ENCODE assay signal across 8 cellular contexts in genomic region chr3:30669360-30669934, GRCh38.
DNase-seq lines count a peak whose midpoint lies in the region; ATAC-seq, FAIRE-seq and TF ChIP-seq lines count a peak whose summit lies in the region.
"Not testable (repeated sequence)": the region's sequence is repeated elsewhere in the genome, so short reads cannot be mapped to it uniquely, and the experiment has no call there.

No MANE protein-coding gene starts in this region.

- H3K4me3 Mint-ChIP-seq in CD4-positive, CD25-positive, alpha-beta regulatory T cell: peak overlapping the region in 2 of 4 donors; percentile 20 to 42
- not testable (repeated sequence) for H3K4me3 Mint-ChIP-seq in activated CD4-positive, alpha-beta T cell treated with anti-CD3 and anti-CD28 coated beads for 36 hours; activated T-helper 2 cell treated with anti-CD3 and anti-CD28 coated beads, Interferon-gamma antibody, Interleukin-2, Interleukin-4, amounts not matched to agents 10 μg/mL and 5 μg/mL and 100 μg/mL, durations not matched to agents 14 hours and 24 hours and 36 hours (ENCODE audit: low read depth); stimulated activated naive CD8-positive, alpha-beta T cell treated with anti-CD3 and anti-CD28 coated beads, Interleukin-15, Interleukin-2, amounts not matched to agents 100 ng/mL and 50 ng/mL, for 24 hours
- peak overlapping the region in 7 of 8 donors; percentile 16 to 66 (median 36) for H3K4me3 Mint-ChIP-seq in naive B cell

- TF ChIP-seq POLR2A in K562 (conservative IDR thresholded peaks at IDR 0.05): not testable (repeated sequence)

- not testable (repeated sequence) for FAIRE-seq in K562 (lab: Jason Lieb, UNC)

- WGBS in K562 (ENCODE audit: insufficient coverage, low coverage, missing lambda C conversion rate): 2% methylated on average over 7 of the region's 7 CpGs

- not testable (repeated sequence) for TF ChIP-seq CTCF in K562 (IDR thresholded peaks at IDR 0.05 in 2 of 3, conservative IDR thresholded peaks at IDR 0.05 in 1 of 3; ENCODE audit: insufficient read depth in 2 of 3, low read depth in 1 of 3, low read length in 3 of 3)

- peaks cover 44 to 96% (median 63%) of the 10 kb centered on the region in 4 donors for H3K4me1 Mint-ChIP-seq in CD4-positive, CD25-positive, alpha-beta regulatory T cell
- peaks cover 94% of the 10 kb centered on the region for H3K4me1 Mint-ChIP-seq in activated CD4-positive, alpha-beta T cell treated with anti-CD3 and anti-CD28 coated beads for 36 hours
- H3K4me1 Mint-ChIP-seq in activated T-helper 2 cell treated with anti-CD3 and anti-CD28 coated beads, Interferon-gamma antibody, Interleukin-2, Interleukin-4, amounts not matched to agents 10 μg/mL and 5 μg/mL and 100 μg/mL, durations not matched to agents 14 hours and 24 hours and 36 hours (ENCODE audit: low read depth): peaks cover 81% of the 10 kb centered on the region
- peaks cover 67 to 92% (median 80%) of the 10 kb centered on the region in 3 donors for H3K4me1 Mint-ChIP-seq in naive B cell
- H3K4me1 Mint-ChIP-seq in stimulated activated naive CD8-positive, alpha-beta T cell treated with anti-CD3 and anti-CD28 coated beads, Interleukin-15, Interleukin-2, amounts not matched to agents 100 ng/mL and 50 ng/mL, for 24 hours (ENCODE audit: low read depth): peaks cover 97% of the 10 kb centered on the region

- not testable (repeated sequence) for ATAC-seq in CD4-positive, CD25-positive, alpha-beta regulatory T cell (ENCODE audit: low read depth in 2 of 2); activated CD4-positive, alpha-beta T cell treated with anti-CD3 and anti-CD28 coated beads for 36 hours
- ATAC-seq in K562 (peak; percentile 67), naive B cell (ENCODE audit: low read depth in 2 of 2) (peak; percentile 71 to 73)

- in situ Hi-C loops in K562 (cut with MboI): not testable (repeated sequence)

- H3K9me3 ChIP-seq in CD4-positive, CD25-positive, alpha-beta regulatory T cell (ENCODE audit: control insufficient read depth in 2 of 2, low read length in 2 of 2); K562 (replicated peaks; ENCODE audit: control insufficient read depth, insufficient read depth, low read depth, low read length): not testable (repeated sequence)

- intact Hi-C loops in activated CD4-positive, alpha-beta T cell treated with anti-CD3 and anti-CD28 coated beads for 36 hours (cut with DNase I, micrococcal nuclease); activated T-helper 2 cell treated with anti-CD3 and anti-CD28 coated beads, Interferon-gamma antibody, Interleukin-2, Interleukin-4, amounts not matched to agents 10 μg/mL and 5 μg/mL and 100 μg/mL, durations not matched to agents 14 hours and 24 hours and 36 hours (cut with micrococcal nuclease); K562 (cut with micrococcal nuclease): not testable (repeated sequence)

- H3K27me3 ChIP-seq in CD4-positive, CD25-positive, alpha-beta regulatory T cell (ENCODE audit: control insufficient read depth, insufficient read depth, low read length); K562 (ENCODE audit: control insufficient read depth in 2 of 2, insufficient read depth in 2 of 2, low read length in 2 of 2): not testable (repeated sequence)

- H3K4me3 ChIP-seq in CD4-positive, CD25-positive, alpha-beta regulatory T cell (ENCODE audit: low read depth, low read length); K562: not testable (repeated sequence)

- H3K36me3 Mint-ChIP-seq in CD4-positive, CD25-positive, alpha-beta regulatory T cell: peaks cover 57% of the 10 kb centered on the region
- H3K36me3 Mint-ChIP-seq in activated CD4-positive, alpha-beta T cell treated with anti-CD3 and anti-CD28 coated beads for 36 hours (ENCODE audit: low read depth): peaks cover 75% of the 10 kb centered on the region
- H3K36me3 Mint-ChIP-seq in activated T-helper 2 cell treated with anti-CD3 and anti-CD28 coated beads, Interferon-gamma antibody, Interleukin-2, Interleukin-4, amounts not matched to agents 10 μg/mL and 5 μg/mL and 100 μg/mL, durations not matched to agents 14 hours and 24 hours and 36 hours (ENCODE audit: low read depth): peaks cover 70% of the 10 kb centered on the region
- H3K36me3 Mint-ChIP-seq in naive B cell: peaks cover 60 to 65% of the 10 kb centered on the region in 2 donors
- peaks cover 92% of the 10 kb centered on the region for H3K36me3 Mint-ChIP-seq in stimulated activated naive CD8-positive, alpha-beta T cell treated with anti-CD3 and anti-CD28 coated beads, Interleukin-15, Interleukin-2, amounts not matched to agents 100 ng/mL and 50 ng/mL, for 24 hours (ENCODE audit: low read depth)

- not testable (repeated sequence) for DNase-seq in CD4-positive, CD25-positive, alpha-beta regulatory T cell; activated CD4-positive, alpha-beta T cell treated with anti-CD3 and anti-CD28 coated beads for 36 hours; activated T-helper 2 cell treated with anti-CD3 and anti-CD28 coated beads, Interferon-gamma antibody, Interleukin-2, Interleukin-4, amounts not matched to agents 10 μg/mL and 5 μg/mL and 100 μg/mL, durations not matched to agents 14 hours and 24 hours and 36 hours (ENCODE audit: low spot score)
- DNase-seq in NCI-H1048 (lab: John Stamatoyannopoulos, UW) (peak; percentile 29), OCI-M1 (lab: John Stamatoyannopoulos, UW) (peak; percentile 27), K562 (ENCODE audit: extremely low read depth in 1 of 4, low spot score in 3 of 4) (peak in 1 of 4 experiments; percentile 51), naive B cell (peak; percentile 71)

- TF ChIP-seq EP300 in K562 (IDR thresholded peaks at IDR 0.05; ENCODE audit: low read length): not testable (repeated sequence)

- H4K20me1 ChIP-seq in K562 (replicated peaks; ENCODE audit: control insufficient read depth, insufficient read depth, low read length): not testable (repeated sequence)

- not testable (repeated sequence) for H3K27ac ChIP-seq in CD4-positive, CD25-positive, alpha-beta regulatory T cell (ENCODE audit: insufficient read depth, low read length, poor library complexity, severe bottlenecking); K562 (ENCODE audit: extremely low read depth, low read depth, low read length)

- H2AFZ ChIP-seq in K562 (ENCODE audit: low read depth, low read length): not testable (repeated sequence)

- POLR2A ChIA-PET in activated CD4-positive, alpha-beta T cell treated with anti-CD3 and anti-CD28 coated beads for 36 hours (lab: Charles Lee): interaction anchor here (0.6 kb wide), 2 partner anchors 19 to 270 kb away, joined by 3 read pairs; no protein-coding TSS in a partner anchor
- POLR2A ChIA-PET in K562 (lab: Yijun Ruan, JAX): not testable (repeated sequence)

- H3K9me3 Mint-ChIP-seq in CD4-positive, CD25-positive, alpha-beta regulatory T cell; activated CD4-positive, alpha-beta T cell treated with anti-CD3 and anti-CD28 coated beads for 36 hours (ENCODE audit: low read depth); activated T-helper 2 cell treated with anti-CD3 and anti-CD28 coated beads, Interferon-gamma antibody, Interleukin-2, Interleukin-4, amounts not matched to agents 10 μg/mL and 5 μg/mL and 100 μg/mL, durations not matched to agents 14 hours and 24 hours and 36 hours; stimulated activated naive CD8-positive, alpha-beta T cell treated with anti-CD3 and anti-CD28 coated beads, Interleukin-15, Interleukin-2, amounts not matched to agents 100 ng/mL and 50 ng/mL, for 24 hours: not testable (repeated sequence)
- H3K9me3 Mint-ChIP-seq in naive B cell: peaks cover 0 to 15% (median 8%) of the 10 kb centered on the region in 7 donors

- not testable (repeated sequence) for H3K9me1 ChIP-seq in K562 (ENCODE audit: control insufficient read depth, insufficient read depth, low read length)

- peaks cover 45% of the 10 kb centered on the region for H3K4me1 ChIP-seq in CD4-positive, CD25-positive, alpha-beta regulatory T cell (ENCODE audit: control insufficient read depth, insufficient read depth, low read length, poor library complexity, severe bottlenecking)
- H3K4me1 ChIP-seq in K562 (replicated peaks in 1 of 2; ENCODE audit: control insufficient read depth in 2 of 2, insufficient read depth in 2 of 2, low read length in 2 of 2): not testable (repeated sequence)

- CTCF ChIA-PET in activated CD4-positive, alpha-beta T cell treated with anti-CD3 and anti-CD28 coated beads for 36 hours (lab: Charles Lee): interaction anchor here (0.8 to 1.5 kb wide), 3 partner anchors 9 to 633 kb away, joined by 3 to 4 read pairs (median 4); no protein-coding TSS in a partner anchor
- CTCF ChIA-PET in K562 (lab: Yijun Ruan, JAX; ENCODE audit: low intra/inter-chr PET ratio): not testable (repeated sequence)

- H3K79me2 ChIP-seq in K562 (ENCODE audit: control insufficient read depth, insufficient read depth, low read length): not testable (repeated sequence)

- not testable (repeated sequence) for H3K4me2 ChIP-seq in K562 (ENCODE audit: insufficient read depth, low read length)

- TF ChIP-seq RAD21 in K562 (CRISPR knock-in tag; conservative IDR thresholded peaks at IDR 0.05 in 1 of 2, IDR thresholded peaks at IDR 0.05 in 1 of 2): not testable (repeated sequence)

- H3K9ac ChIP-seq in K562 (ENCODE audit: insufficient read depth in 1 of 2, low read depth in 2 of 2, low read length in 2 of 2): not testable (repeated sequence)

- BruUV-seq in K562 (replicated peaks; lab: Mats Ljungman, UMichigan): not testable (repeated sequence)

- H3K36me3 ChIP-seq in CD4-positive, CD25-positive, alpha-beta regulatory T cell (ENCODE audit: control insufficient read depth, insufficient read depth, low read length): peaks cover 49% of the 10 kb centered on the region
- H3K36me3 ChIP-seq in K562 (ENCODE audit: control insufficient read depth, insufficient read depth, low read length): not testable (repeated sequence)

- peak overlapping the region; percentile 0 to 70 (median 3) for H3K27ac Mint-ChIP-seq in CD4-positive, CD25-positive, alpha-beta regulatory T cell
- H3K27ac Mint-ChIP-seq in activated CD4-positive, alpha-beta T cell treated with anti-CD3 and anti-CD28 coated beads for 36 hours: peak overlapping the region; percentile 39
- peak overlapping the region; percentile 6 for H3K27ac Mint-ChIP-seq in activated T-helper 2 cell treated with anti-CD3 and anti-CD28 coated beads, Interferon-gamma antibody, Interleukin-2, Interleukin-4, amounts not matched to agents 10 μg/mL and 5 μg/mL and 100 μg/mL, durations not matched to agents 14 hours and 24 hours and 36 hours
- H3K27ac Mint-ChIP-seq in naive B cell: peak overlapping the region; percentile 87 to 95 (median 94)
- peak overlapping the region; percentile 81 for H3K27ac Mint-ChIP-seq in stimulated activated naive CD8-positive, alpha-beta T cell treated with anti-CD3 and anti-CD28 coated beads, Interleukin-15, Interleukin-2, amounts not matched to agents 100 ng/mL and 50 ng/mL, for 24 hours

- not testable (repeated sequence) for H3K27me3 Mint-ChIP-seq in CD4-positive, CD25-positive, alpha-beta regulatory T cell; activated CD4-positive, alpha-beta T cell treated with anti-CD3 and anti-CD28 coated beads for 36 hours; activated T-helper 2 cell treated with anti-CD3 and anti-CD28 coated beads, Interferon-gamma antibody, Interleukin-2, Interleukin-4, amounts not matched to agents 10 μg/mL and 5 μg/mL and 100 μg/mL, durations not matched to agents 14 hours and 24 hours and 36 hours (ENCODE audit: low read depth); naive B cell; stimulated activated naive CD8-positive, alpha-beta T cell treated with anti-CD3 and anti-CD28 coated beads, Interleukin-15, Interleukin-2, amounts not matched to agents 100 ng/mL and 50 ng/mL, for 24 hours

Comparison
In these comparisons a context has a peak if more than half of its experiments do, and no peak if none do; other contexts are left out.
1. H3K27ac Mint-ChIP-seq: peak in every context shown above with its lines; median percentile 94 in naive B cell; 81 in stimulated activated naive CD8-positive, alpha-beta T cell treated with anti-CD3 and anti-CD28 coated beads, Interleukin-15, Interleukin-2, amounts not matched to agents 100 ng/mL and 50 ng/mL, for 24 hours; 39 in activated CD4-positive, alpha-beta T cell treated with anti-CD3 and anti-CD28 coated beads for 36 hours; 6 in activated T-helper 2 cell treated with anti-CD3 and anti-CD28 coated beads, Interferon-gamma antibody, Interleukin-2, Interleukin-4, amounts not matched to agents 10 μg/mL and 5 μg/mL and 100 μg/mL, durations not matched to agents 14 hours and 24 hours and 36 hours; 3 in CD4-positive, CD25-positive, alpha-beta regulatory T cell.